In genomic region chr2:37349376-37349775, GRCh38 we compare ENCODE assay signal across 11 cellular contexts. TPM values are rescaled to one million over a fixed set of nuclear protein-coding genes. Genes with fewer than 3 reads are reported as not detected.
DNase-seq lines count a peak whose midpoint lies in the region; ATAC-seq, FAIRE-seq and TF ChIP-seq lines count a peak whose summit lies in the region.
"Had no signal": no experiment of that assay in that cellular context is flagged by ENCODE, and none has a peak within 500 bp of the region (broad histone marks: within the 10 kb centered on the region; RNA-seq: fewer than 3 reads in every experiment).

No MANE protein-coding gene starts in this region.

- in situ Hi-C loops in K562 (cut with MboI) = no loop called here

- no peaks in the 10 kb centered on the region for H3K9me3 ChIP-seq in A549
- H3K9me3 ChIP-seq in K562 (replicated peaks; ENCODE audit: control insufficient read depth, insufficient read depth, low read depth, low read length) = no peaks in the 10 kb centered on the region
- no peaks in the 10 kb centered on the region for H3K9me3 ChIP-seq in left lung
- H3K9me3 ChIP-seq in WERI-Rb-1 (ENCODE audit: severe bottlenecking) = no peaks in the 10 kb centered on the region

- no peak overlapping the region for H3K4me3 Mint-ChIP-seq in GM23338
- H3K4me3 Mint-ChIP-seq: naive thymus-derived CD4-positive, alpha-beta T cell had no signal

- TF ChIP-seq EP300 in A549 (IDR thresholded peaks at IDR 0.05) = no peak
- no peak for TF ChIP-seq EP300 in K562 (IDR thresholded peaks at IDR 0.05; ENCODE audit: low read length)

- CTCF ChIA-PET in A549 (lab: Yijun Ruan, JAX) = interaction anchor here (0.7 to 3.2 kb wide), 7 partner anchors 9 to 542 kb away, joined by 3 to 10 read pairs (median 3); no protein-coding TSS in a partner anchor
- CTCF ChIA-PET in K562 (lab: Yijun Ruan, JAX; ENCODE audit: low intra/inter-chr PET ratio) = no interaction called here

- ATAC-seq in A549 (peak in 1 of 2 experiments; percentile 7; a peak in 2 of 6 replicates), GM23338 (no peak), K562 (no peak), left lung (no peak)

- H3K27me3 Mint-ChIP-seq in GM23338 (ENCODE audit: insufficient read depth, low read depth, poor library complexity) = peaks cover 3% of the 10 kb centered on the region

- peaks cover 3% of the 10 kb centered on the region; the same call in 1 of the 2 replicates for H3K27me3 ChIP-seq in GM23338 (ENCODE audit: insufficient read depth)
- peaks cover 17 to 32% of the 10 kb centered on the region in 2 experiments for H3K27me3 ChIP-seq in K562 (ENCODE audit: control insufficient read depth in 2 of 2, insufficient read depth in 2 of 2, low read length in 2 of 2)
- H3K27me3 ChIP-seq in left lung = no peaks in the 10 kb centered on the region
- H3K27me3 ChIP-seq in WERI-Rb-1 (ENCODE audit: insufficient read depth, low read depth, severe bottlenecking) = no peaks in the 10 kb centered on the region

- 62% methylated on average over 3 of the region's 3 CpGs for WGBS in A549 (ENCODE audit: missing lambda C conversion rate)
- WGBS in K562 (ENCODE audit: insufficient coverage, low coverage, missing lambda C conversion rate) = 0% methylated on average over 3 of the region's 3 CpGs

- H3K36me3 Mint-ChIP-seq in GM23338 (ENCODE audit: low read depth) = no peaks in the 10 kb centered on the region

- POLR2A ChIA-PET in A549 (lab: Yijun Ruan, JAX) = interaction anchor here (0.6 kb wide), 1 partner anchor 46 kb away, joined by 3 read pairs; no protein-coding TSS in a partner anchor
- POLR2A ChIA-PET in K562 (lab: Yijun Ruan, JAX) = interaction anchor here (1.2 to 1.8 kb wide), 2 partner anchors 11 to 12 kb away, joined by 4 read pairs; no protein-coding TSS in a partner anchor

- H3K79me2 ChIP-seq in GM23338 (replicated peaks; ENCODE audit: insufficient read depth) (no peaks in the 10 kb centered on the region), K562 (ENCODE audit: control insufficient read depth, insufficient read depth, low read length) (no peaks in the 10 kb centered on the region)

- no peak for TF ChIP-seq POLR2A in A549 (IDR thresholded peaks at IDR 0.05; ENCODE audit: low read length)
- TF ChIP-seq POLR2A in K562 (conservative IDR thresholded peaks at IDR 0.05) = no peak

- H3K9ac ChIP-seq in K562 (ENCODE audit: insufficient read depth in 1 of 2, low read depth in 2 of 2, low read length in 2 of 2) = no peak overlapping the region

- H3F3A ChIP-seq in GM23338 (replicated peaks; ENCODE audit: low read depth) = no peaks in the 10 kb centered on the region

- no TSS peak for BruUV-seq in K562 (replicated peaks; lab: Mats Ljungman, UMichigan)

- H3K9me3 Mint-ChIP-seq in GM23338 = no peaks in the 10 kb centered on the region

- H3K36me3 ChIP-seq in GM23338 (ENCODE audit: insufficient read depth) (no peaks in the 10 kb centered on the region), K562 (ENCODE audit: control insufficient read depth, insufficient read depth, low read length) (no peaks in the 10 kb centered on the region), left lung (no peaks in the 10 kb centered on the region), WERI-Rb-1 (no peaks in the 10 kb centered on the region)

- TF ChIP-seq RAD21 in A549 (conservative IDR thresholded peaks at IDR 0.05 in 1 of 2, IDR thresholded peaks at IDR 0.05 in 1 of 2) (no peak), K562 (CRISPR knock-in tag; conservative IDR thresholded peaks at IDR 0.05 in 1 of 2, IDR thresholded peaks at IDR 0.05 in 1 of 2) (no peak)

- peaks cover 27% of the 10 kb centered on the region for H3K4me1 Mint-ChIP-seq in GM23338

- H3K4me2 ChIP-seq in A549 (peak overlapping the region; percentile 60), GM23338 (peak overlapping the region; percentile 57), K562 (ENCODE audit: insufficient read depth, low read length) (no peak overlapping the region)

- H3K4me3 ChIP-seq in A549 (no peak overlapping the region), GM23338 (no peak overlapping the region; the same call in 1 of the 2 replicates), K562 (no peak overlapping the region), left lung (no peak overlapping the region), WERI-Rb-1 (ENCODE audit: low read depth, low read length) (no peak overlapping the region)

- H3K27ac Mint-ChIP-seq in GM23338 = no peak overlapping the region; the same call in 1 of the 2 replicates
- H3K27ac Mint-ChIP-seq: naive thymus-derived CD4-positive, alpha-beta T cell had no signal

- H4K20me1 ChIP-seq in GM23338 (replicated peaks; ENCODE audit: insufficient read depth) = no peaks in the 10 kb centered on the region
- H4K20me1 ChIP-seq in K562 (replicated peaks; ENCODE audit: control insufficient read depth, insufficient read depth, low read length) = no peaks in the 10 kb centered on the region

- H3K27ac ChIP-seq in A549 (peak overlapping the region in 1 of 2 experiments; percentile 60; a peak in 2 of 6 replicates), GM23338 (ENCODE audit: low read depth) (peak overlapping the region; percentile 64), K562 (ENCODE audit: extremely low read depth, low read depth, low read length) (no peak overlapping the region), left lung (no peak overlapping the region), WERI-Rb-1 (no peak overlapping the region)

- peaks cover 28% of the 10 kb centered on the region for H3K4me1 ChIP-seq in A549
- peaks cover 38% of the 10 kb centered on the region for H3K4me1 ChIP-seq in GM23338 (ENCODE audit: insufficient read depth)
- peaks cover 0 to 8% of the 10 kb centered on the region in 2 experiments; a peak in 2 of 5 replicates for H3K4me1 ChIP-seq in K562 (replicated peaks in 1 of 2; ENCODE audit: control insufficient read depth in 2 of 2, insufficient read depth in 2 of 2, low read length in 2 of 2)
- peaks cover 7 to 33% of the 10 kb centered on the region in 2 donors for H3K4me1 ChIP-seq in left lung

- H3K9me1 ChIP-seq in K562 (ENCODE audit: control insufficient read depth, insufficient read depth, low read length) = no peaks in the 10 kb centered on the region

- no peak overlapping the region for H2AFZ ChIP-seq in GM23338
- no peak overlapping the region for H2AFZ ChIP-seq in K562 (ENCODE audit: low read depth, low read length)

- intact Hi-C loops in K562 (cut with micrococcal nuclease) = no loop called here
- intact Hi-C loops in left lung (cut with DNase I) = no loop called here

- H3K9me2 ChIP-seq in GM23338 (ENCODE audit: insufficient read depth) = no peaks in the 10 kb centered on the region

- no peak for TF ChIP-seq CTCF in A549 (IDR thresholded peaks at IDR 0.05)
- no peak for TF ChIP-seq CTCF in GM23338 (conservative IDR thresholded peaks at IDR 0.05; ENCODE audit: low read depth in 2 of 2)
- no peak for TF ChIP-seq CTCF in K562 (IDR thresholded peaks at IDR 0.05 in 2 of 3, conservative IDR thresholded peaks at IDR 0.05 in 1 of 3; ENCODE audit: insufficient read depth in 2 of 3, low read depth in 1 of 3, low read length in 3 of 3)
- TF ChIP-seq CTCF in left lung (IDR thresholded peaks at IDR 0.05) = no peak
- no peak for TF ChIP-seq CTCF in WERI-Rb-1 (IDR thresholded peaks at IDR 0.05; ENCODE audit: low read depth, low read length)

- no peak for FAIRE-seq in A549 (lab: Jason Lieb, UNC)
- FAIRE-seq in K562 (lab: Jason Lieb, UNC) = no peak
- FAIRE-seq: colon had no signal

- DNase-seq in A549 (ENCODE audit: low read depth in 1 of 2, low spot score in 1 of 2) (peak in 1 of 2 experiments; percentile 29), GM23338 (ENCODE audit: low spot score) (peak; percentile 66), NCI-H2107 treated with DMSO at 0.1 percent for 48 hours (lab: John Stamatoyannopoulos, UW; ENCODE audit: unreplicated experiment) (peak; percentile 65), K562 (ENCODE audit: extremely low read depth in 1 of 4, low spot score in 3 of 4) (no peak), left lung (no peak), WERI-Rb-1 (no peak), globus pallidus (ENCODE audit: low spot score) (no peak)
- no peak for DNase-seq in activated CD4-positive, alpha-beta T cell treated with anti-CD3 and anti-CD28 coated beads for 4 hours
- DNase-seq: activated naive CD4-positive, alpha-beta T cell treated with Interleukin-2 at 50 U/mL for 16 hours; naive thymus-derived CD4-positive, alpha-beta T cell had no signal

RNA-seq across cellular contexts. Expression of gene QPCT, which starts 4.9 kb away (rescaled TPM):
- polyA plus RNA-seq in A549 (2011; rRNA removed) (42.7 and 68.7 TPM in 2 replicates), A549 (2017; fragmentation: RNase III; extraction: RNeasy Plus Mini Kit Qiagen cat#74134 plus additional on column Dnase treatment) (16.6 to 20.0 TPM (median 18.7 TPM) in 3 replicates), GM23338 (2016; fragmentation: Nextera tagmentation; extraction: Ambion mirVana) (12.1 and 13.2 TPM in 2 replicates), K562 (2011; rRNA removed) (0.07 TPM in 1 of 2 replicates, not detected in the other), K562 (2014; fragmentation: Illumina TruSeq; extraction: Trizol) (not detected in 2 replicates), K562 (2014; fragmentation: Nextera tagmentation; extraction: Ambion mirVana) (not detected), K562 (2014; rRNA removed) (not detected in 2 replicates)
- polyA plus RNA-seq in A549 (2012; cell fraction: cytosol; rRNA removed) = 6.6 and 9.2 TPM in 2 replicates
- 6.0 and 7.1 TPM in 2 replicates for polyA plus RNA-seq in A549 (2012; cell fraction: nucleus; rRNA removed)
- polyA minus RNA-seq in A549 (2011; rRNA and poly(A)+ RNA removed) = 42.8 and 63.3 TPM in 2 replicates
- 13.2 and 16.5 TPM in 2 replicates for total RNA-seq in GM23338 (2014; rRNA removed; shearing (Covaris generic))
- not detected in 2 replicates for total RNA-seq in K562 (2011; cell fraction: chromatin; rRNA removed; ENCODE audit: low replicate concordance)
- total RNA-seq in K562 (2011; cell fraction: nucleolus; rRNA removed) = not detected in 2 replicates
- total RNA-seq in K562 (2011; cell fraction: nucleoplasm; rRNA removed) = not detected in 2 replicates
- total RNA-seq in K562 (2014; rRNA removed) (not detected in 2 replicates), K562 (2014; rRNA removed; fragmentation: Illumina TruSeq; extraction: Trizol) (not detected in 2 replicates), K562 (2015; rRNA removed; fragmentation: Illumina TruSeq; extraction: Trizol) (not detected in 2 replicates), K562 (2021) (not detected in 2 replicates), left lung (10 to 100 TPM; 11.5 to 16.6 TPM)
- not detected in 2 replicates for polyA plus RNA-seq in K562 (2011; cell fraction: cytosol; rRNA removed)
- polyA plus RNA-seq in K562 (2011; cell fraction: nucleus; rRNA removed) = not detected in 2 replicates
- not detected in 2 replicates for polyA plus RNA-seq in K562 (2012)
- not detected in 2 replicates for polyA minus RNA-seq in K562 (2011; rRNA and poly(A)+ RNA removed)
- polyA minus RNA-seq in K562 (2011; cell fraction: cytosol; rRNA and poly(A)+ RNA removed) = not detected in 2 replicates
- polyA minus RNA-seq in K562 (2011; cell fraction: nucleus; rRNA and poly(A)+ RNA removed) = not detected in 2 replicates

RNA-seq across cellular contexts. Expression of gene PRKD3, which starts 24.7 kb away (rescaled TPM):
- polyA plus RNA-seq in A549 (2011; rRNA removed) (26.9 and 28.9 TPM in 2 replicates), A549 (2017; fragmentation: RNase III; extraction: RNeasy Plus Mini Kit Qiagen cat#74134 plus additional on column Dnase treatment) (16.1 to 18.2 TPM (median 16.6 TPM) in 3 replicates), GM23338 (2016; fragmentation: Nextera tagmentation; extraction: Ambion mirVana) (58.9 and 59.7 TPM in 2 replicates), K562 (2011; rRNA removed) (19.7 and 26.7 TPM in 2 replicates), K562 (2014; fragmentation: Illumina TruSeq; extraction: Trizol) (16.7 and 17.0 TPM in 2 replicates), K562 (2014; fragmentation: Nextera tagmentation; extraction: Ambion mirVana) (1 to 10 TPM; 4.7 to 9.2 TPM), K562 (2014; rRNA removed) (12.1 and 12.3 TPM in 2 replicates)
- polyA plus RNA-seq in A549 (2012; cell fraction: cytosol; rRNA removed) = 5.2 and 6.6 TPM in 2 replicates
- polyA plus RNA-seq in A549 (2012; cell fraction: nucleus; rRNA removed) = 3.6 and 5.1 TPM in 2 replicates
- 19.1 and 22.3 TPM in 2 replicates for polyA minus RNA-seq in A549 (2011; rRNA and poly(A)+ RNA removed)
- 50.9 and 77.0 TPM in 2 replicates for total RNA-seq in GM23338 (2014; rRNA removed; shearing (Covaris generic))
- total RNA-seq in K562 (2011; cell fraction: chromatin; rRNA removed; ENCODE audit: low replicate concordance) = 20.4 and 71.3 TPM in 2 replicates
- 13.6 and 13.8 TPM in 2 replicates for total RNA-seq in K562 (2011; cell fraction: nucleolus; rRNA removed)
- 23.4 and 43.7 TPM in 2 replicates for total RNA-seq in K562 (2011; cell fraction: nucleoplasm; rRNA removed)
- total RNA-seq in K562 (2014; rRNA removed) (14.1 and 14.2 TPM in 2 replicates), K562 (2014; rRNA removed; fragmentation: Illumina TruSeq; extraction: Trizol) (24.3 and 24.5 TPM in 2 replicates), K562 (2015; rRNA removed; fragmentation: Illumina TruSeq; extraction: Trizol) (19.9 and 22.7 TPM in 2 replicates), K562 (2021) (17.7 and 20.7 TPM in 2 replicates), left lung (10 to 100 TPM; 36.2 to 43.7 TPM)
- polyA plus RNA-seq in K562 (2011; cell fraction: cytosol; rRNA removed) = 7.1 and 12.9 TPM in 2 replicates
- polyA plus RNA-seq in K562 (2011; cell fraction: nucleus; rRNA removed) = 15.5 and 17.0 TPM in 2 replicates
- polyA plus RNA-seq in K562 (2012) = 11.4 and 11.5 TPM in 2 replicates
- 49.3 and 56.9 TPM in 2 replicates for polyA minus RNA-seq in K562 (2011; rRNA and poly(A)+ RNA removed)
- polyA minus RNA-seq in K562 (2011; cell fraction: cytosol; rRNA and poly(A)+ RNA removed) = 20.1 and 20.9 TPM in 2 replicates
- 22.1 and 28.9 TPM in 2 replicates for polyA minus RNA-seq in K562 (2011; cell fraction: nucleus; rRNA and poly(A)+ RNA removed)

Comparison
In these comparisons a context has a peak if more than half of its experiments do, and no peak if none do; other contexts are left out.
1. DNase-seq: peak in GM23338 (single experiment) and NCI-H2107 treated with DMSO at 0.1 percent for 48 hours (single experiment); none in K562 (0 of 4), left lung (0 of 2), WERI-Rb-1 (single experiment), activated CD4-positive, alpha-beta T cell treated with anti-CD3 and anti-CD28 coated beads for 4 hours (0 of 2) and globus pallidus (single experiment).
2. RNA of gene QPCT, which starts 4.9 kb away (total RNA-seq): 11.5 to 16.6 TPM in left lung and 13.2 to 16.5 TPM in GM23338; not detected in K562; every median in the first group is over 10 times any median in the second.